In genomic region chr13:48320396-48320790, GRCh38 we compare ENCODE assay signal across 14 cellular contexts. TPM values are rescaled to one million over a fixed set of nuclear protein-coding genes. Genes with fewer than 3 reads are reported as not detected.
DNase-seq lines count a peak whose midpoint lies in the region; ATAC-seq lines count a peak whose summit lies in the region.
"Had no signal": no experiment of that assay in that cellular context is flagged by ENCODE, and none has a peak within 500 bp of the region (broad histone marks: within the 10 kb centered on the region; RNA-seq: fewer than 3 reads in every experiment).

No MANE protein-coding gene starts in this region.

- ATAC-seq in stimulated activated memory B cell treated with anti-CD40 and anti-IgM and Interleukin-4, amounts not matched to agents 10 μg/mL and 1 μg/mL and 100 μg/mL, for 72 hours = no peak
- ATAC-seq in GM19035 (IDR thresholded peaks at IDR 0.05; ENCODE audit: unreplicated experiment) = no peak

- peaks cover 12% of the 10 kb centered on the region for H3K27me3 Mint-ChIP-seq in T-helper 1 cell treated with Interleukin-12 subunit alpha and Interleukin-12 subunit beta and Interleukin-4 antibody, amounts not matched to agents 30 μg/mL and 1 μg/mL, for 36 hours (ENCODE audit: low read depth)
- H3K27me3 Mint-ChIP-seq in activated CD4-positive, alpha-beta memory T cell treated with anti-CD3 and anti-CD28 coated beads, Interleukin-2, amount 10 ng/mL, durations not matched to agents 7 days and 5 days = peaks cover 3% of the 10 kb centered on the region
- H3K27me3 Mint-ChIP-seq in immature natural killer cell (ENCODE audit: low read depth in 3 of 3) = peaks cover 4 to 19% (median 8%) of the 10 kb centered on the region in 3 donors
- peaks cover 8% of the 10 kb centered on the region for H3K27me3 Mint-ChIP-seq in stimulated activated memory B cell treated with anti-CD40 and anti-IgM and Interleukin-4, amounts not matched to agents 10 μg/mL and 1 μg/mL and 100 μg/mL, for 72 hours

- DNase-seq in T-helper 1 cell = no peak
- DNase-seq in activated CD4-positive, alpha-beta memory T cell treated with anti-CD3 and anti-CD28 coated beads, Interleukin-2, amount 10 ng/mL, durations not matched to agents 7 days and 5 days = no peak
- no peak for DNase-seq in immature natural killer cell
- DNase-seq in hippocampal formation (lab: John Stamatoyannopoulos, UW) = no peak
- DNase-seq in NCI-H345 (lab: John Stamatoyannopoulos, UW) = no peak
- DNase-seq: activated CD8-positive, alpha-beta memory T cell treated with anti-CD3 and anti-CD28 coated beads, Interleukin-2, amount 50 U/mL, for 48 hours; foreskin fibroblast; GF-D8; IMR-90; NCI-H1048; SHP77 treated with DMSO at 0.1 percent for 48 hours had no signal

- peaks cover 14% of the 10 kb centered on the region for H3K4me1 Mint-ChIP-seq in T-helper 1 cell treated with Interleukin-12 subunit alpha and Interleukin-12 subunit beta and Interleukin-4 antibody, amounts not matched to agents 30 μg/mL and 1 μg/mL, for 36 hours (ENCODE audit: low read depth)
- H3K4me1 Mint-ChIP-seq in activated CD4-positive, alpha-beta memory T cell treated with anti-CD3 and anti-CD28 coated beads, Interleukin-2, amount 10 ng/mL, durations not matched to agents 7 days and 5 days = peaks cover 37% of the 10 kb centered on the region
- H3K4me1 Mint-ChIP-seq in immature natural killer cell = peaks cover 40 to 60% of the 10 kb centered on the region in 2 donors
- peaks cover 61% of the 10 kb centered on the region for H3K4me1 Mint-ChIP-seq in stimulated activated memory B cell treated with anti-CD40 and anti-IgM and Interleukin-4, amounts not matched to agents 10 μg/mL and 1 μg/mL and 100 μg/mL, for 72 hours

- POLR2A ChIA-PET in activated CD4-positive, alpha-beta memory T cell treated with anti-CD3 and anti-CD28 coated beads, Interleukin-2, amount 10 ng/mL, durations not matched to agents 7 days and 5 days (lab: Charles Lee) = interaction anchor here (1.1 to 3.5 kb wide), 4 partner anchors 10 to 260 kb away, joined by 3 to 20 read pairs (median 3); partner anchors contain the start of genes LPAR6 and RB1

- H3K27ac Mint-ChIP-seq in T-helper 1 cell treated with Interleukin-12 subunit alpha and Interleukin-12 subunit beta and Interleukin-4 antibody, amounts not matched to agents 30 μg/mL and 1 μg/mL, for 36 hours = no peak overlapping the region
- no peak overlapping the region for H3K27ac Mint-ChIP-seq in activated CD4-positive, alpha-beta memory T cell treated with anti-CD3 and anti-CD28 coated beads, Interleukin-2, amount 10 ng/mL, durations not matched to agents 7 days and 5 days
- peak overlapping the region in 1 of 6 donors; percentile 35 for H3K27ac Mint-ChIP-seq in immature natural killer cell
- H3K27ac Mint-ChIP-seq in stimulated activated memory B cell treated with anti-CD40 and anti-IgM and Interleukin-4, amounts not matched to agents 10 μg/mL and 1 μg/mL and 100 μg/mL, for 72 hours = no peak overlapping the region

- H3K36me3 Mint-ChIP-seq in T-helper 1 cell treated with Interleukin-12 subunit alpha and Interleukin-12 subunit beta and Interleukin-4 antibody, amounts not matched to agents 30 μg/mL and 1 μg/mL, for 36 hours (ENCODE audit: low read depth) = peaks cover 50% of the 10 kb centered on the region
- H3K36me3 Mint-ChIP-seq in activated CD4-positive, alpha-beta memory T cell treated with anti-CD3 and anti-CD28 coated beads, Interleukin-2, amount 10 ng/mL, durations not matched to agents 7 days and 5 days (ENCODE audit: low read depth) = peaks cover 86% of the 10 kb centered on the region
- peaks cover 3 to 16% (median 13%) of the 10 kb centered on the region in 3 donors for H3K36me3 Mint-ChIP-seq in immature natural killer cell
- H3K36me3 Mint-ChIP-seq in stimulated activated memory B cell treated with anti-CD40 and anti-IgM and Interleukin-4, amounts not matched to agents 10 μg/mL and 1 μg/mL and 100 μg/mL, for 72 hours = peaks cover 95% of the 10 kb centered on the region

- peak overlapping the region; percentile 82 for H3K4me3 Mint-ChIP-seq in T-helper 1 cell treated with Interleukin-12 subunit alpha and Interleukin-12 subunit beta and Interleukin-4 antibody, amounts not matched to agents 30 μg/mL and 1 μg/mL, for 36 hours
- H3K4me3 Mint-ChIP-seq in activated CD4-positive, alpha-beta memory T cell treated with anti-CD3 and anti-CD28 coated beads, Interleukin-2, amount 10 ng/mL, durations not matched to agents 7 days and 5 days = peak overlapping the region; percentile 65
- peak overlapping the region; percentile 82 to 96 (median 89) for H3K4me3 Mint-ChIP-seq in immature natural killer cell
- H3K4me3 Mint-ChIP-seq in stimulated activated memory B cell treated with anti-CD40 and anti-IgM and Interleukin-4, amounts not matched to agents 10 μg/mL and 1 μg/mL and 100 μg/mL, for 72 hours = peak overlapping the region; percentile 65

- H3K9me3 Mint-ChIP-seq in T-helper 1 cell treated with Interleukin-12 subunit alpha and Interleukin-12 subunit beta and Interleukin-4 antibody, amounts not matched to agents 30 μg/mL and 1 μg/mL, for 36 hours = peaks cover 22% of the 10 kb centered on the region
- peaks cover 17% of the 10 kb centered on the region for H3K9me3 Mint-ChIP-seq in activated CD4-positive, alpha-beta memory T cell treated with anti-CD3 and anti-CD28 coated beads, Interleukin-2, amount 10 ng/mL, durations not matched to agents 7 days and 5 days
- peaks cover 0 to 8% (median 4%) of the 10 kb centered on the region in 6 donors for H3K9me3 Mint-ChIP-seq in immature natural killer cell
- H3K9me3 Mint-ChIP-seq in stimulated activated memory B cell treated with anti-CD40 and anti-IgM and Interleukin-4, amounts not matched to agents 10 μg/mL and 1 μg/mL and 100 μg/mL, for 72 hours = peaks cover 10% of the 10 kb centered on the region

- CTCF ChIA-PET in activated CD4-positive, alpha-beta memory T cell treated with anti-CD3 and anti-CD28 coated beads, Interleukin-2, amount 10 ng/mL, durations not matched to agents 7 days and 5 days (lab: Charles Lee) = interaction anchor here (1.0 kb wide), 1 partner anchor 11 kb away, joined by 3 read pairs; no protein-coding TSS in a partner anchor

RNA-seq across cellular contexts. Expression of gene RB1, which starts 16.8 kb away (rescaled TPM):
- 10 to 100 TPM; 40.2 to 41.3 TPM for total RNA-seq in activated CD4-positive, alpha-beta memory T cell treated with anti-CD3 and anti-CD28 coated beads, Interleukin-2, amount 10 ng/mL, durations not matched to agents 7 days and 5 days
- 10 to 100 TPM; 14.4 to 30.2 (median 17.0) TPM for polyA plus RNA-seq in immature natural killer cell
